Comparison of ENCODE assay signal across 8 cellular contexts in the genomic region with DNA sequence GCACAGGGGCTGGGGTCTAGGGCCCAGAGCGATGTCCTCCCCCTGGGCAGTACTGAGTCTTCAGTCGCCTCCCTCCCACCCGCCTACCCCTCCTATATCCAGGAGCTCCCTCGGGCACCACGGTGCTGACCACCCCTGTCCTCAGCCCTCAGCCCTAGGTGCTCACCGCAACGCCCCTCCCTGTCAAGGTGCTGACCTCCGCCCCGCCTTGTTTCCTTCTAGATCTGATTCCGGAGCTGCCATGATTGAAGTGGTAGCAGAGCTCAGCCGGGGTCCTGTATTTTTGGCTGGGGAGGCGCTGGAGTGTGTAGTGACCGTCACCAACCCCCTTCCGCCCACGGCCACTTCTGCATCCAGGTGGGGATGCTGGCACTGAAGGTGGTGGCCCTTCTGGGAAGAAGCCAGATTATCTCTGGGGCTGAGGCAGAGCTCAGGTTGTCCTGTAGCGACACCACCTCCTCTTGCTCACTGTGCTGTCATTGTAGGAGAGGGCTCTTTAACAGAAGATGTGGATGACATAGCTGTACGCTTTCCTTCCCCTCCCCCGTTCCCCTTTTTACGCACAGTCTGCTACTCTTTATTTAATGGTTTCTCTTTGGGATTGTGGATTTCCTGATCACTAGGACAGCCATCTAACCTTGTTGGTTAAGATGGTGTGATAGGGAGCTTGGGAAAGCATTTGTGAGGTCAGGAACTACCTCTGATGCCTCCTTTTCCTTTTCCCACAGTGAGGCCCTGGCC. TPM values are rescaled to one million over a fixed set of nuclear protein-coding genes. Genes with fewer than 3 reads are reported as not detected.
DNase-seq lines count a peak whose midpoint lies in the region; ATAC-seq and TF ChIP-seq lines count a peak whose summit lies in the region.

No MANE protein-coding gene starts in this region.

- H3K4me3 ChIP-seq in BJ (ENCODE audit: low read depth, low read length) (peak overlapping the region; percentile 65), WI38 (ENCODE audit: low read depth, low read length) (peak overlapping the region; percentile 70), coronary artery (peak overlapping the region; percentile 90)

- TF ChIP-seq CTCF in BJ (IDR thresholded peaks at IDR 0.05; ENCODE audit: insufficient read depth, low read depth, low read length): no peak
- TF ChIP-seq CTCF in WI38 (IDR thresholded peaks at IDR 0.05; ENCODE audit: low read depth, low read length): no peak
- no peak for TF ChIP-seq CTCF in coronary artery (IDR thresholded peaks at IDR 0.05)

- DNase-seq in BJ (ENCODE audit: low read depth) (no peak), coronary artery (ENCODE audit: low spot score) (no peak), lung microvascular endothelial cell (ENCODE audit: low read depth in 2 of 2) (peak; percentile 61 to 69), substantia nigra (lab: John Stamatoyannopoulos, UW) (peak in 5 of 49 donors; percentile 35 to 73 (median 52)), AG20443 (ENCODE audit: low spot score) (no peak)

- POLR2A ChIA-PET in BJ (lab: Charles Lee): interaction anchor here (0.6 kb wide), 1 partner anchor 59 kb away, joined by 3 read pairs; no protein-coding TSS in a partner anchor

- CTCF ChIA-PET in BJ (lab: Yijun Ruan, JAX): interaction anchor here (0.6 to 7.2 kb wide), 4 partner anchors 13 to 53 kb away, joined by 3 to 78 read pairs (median 8); no protein-coding TSS in a partner anchor

- peak; percentile 37 for ATAC-seq in GM19372 (IDR thresholded peaks at IDR 0.05; ENCODE audit: low read depth, unreplicated experiment)
- ATAC-seq in HG03442 (IDR thresholded peaks at IDR 0.05; ENCODE audit: unreplicated experiment): peak; percentile 23

- peak overlapping the region; percentile 93 to 97 for H3K27ac ChIP-seq in coronary artery
- H3K27ac ChIP-seq in substantia nigra (ENCODE audit: low read depth, low read length, poor library complexity, severe bottlenecking): peak overlapping the region; percentile 86

- no peaks in the 10 kb centered on the region for H3K27me3 ChIP-seq in BJ (ENCODE audit: control insufficient read depth, insufficient read depth, low read length)

- H3K36me3 ChIP-seq in BJ (ENCODE audit: control insufficient read depth, insufficient read depth, low read length): peaks cover 26% of the 10 kb centered on the region

RNA-seq across cellular contexts. Expression of a gene that starts 0.6 kb away (rescaled TPM):
- 17.4 and 19.7 TPM in 2 replicates for polyA plus RNA-seq in BJ (2011; rRNA removed)
- 16.5 and 20.0 TPM in 2 replicates for polyA minus RNA-seq in BJ (2011; rRNA and poly(A)+ RNA removed)
- 8.1 and 10.1 TPM in 2 replicates for total RNA-seq in lung microvascular endothelial cell

RNA-seq across cellular contexts. Expression of a gene that starts 0.7 kb away (rescaled TPM):
- 30.3 and 44.1 TPM in 2 replicates for polyA plus RNA-seq in BJ (2011; rRNA removed)
- 24.5 and 32.9 TPM in 2 replicates for polyA minus RNA-seq in BJ (2011; rRNA and poly(A)+ RNA removed)
- total RNA-seq in lung microvascular endothelial cell: 42.5 and 54.0 TPM in 2 replicates

RNA-seq across cellular contexts. Expression of a gene that starts 4.4 kb away (rescaled TPM):
- polyA plus RNA-seq in BJ (2011; rRNA removed): not detected in 2 replicates
- polyA minus RNA-seq in BJ (2011; rRNA and poly(A)+ RNA removed): not detected in 2 replicates
- total RNA-seq in lung microvascular endothelial cell: 60.9 and 61.5 TPM in 2 replicates

RNA-seq across cellular contexts. Expression of a gene that starts 17.2 kb away (rescaled TPM):
- 67.9 and 75.8 TPM in 2 replicates for polyA plus RNA-seq in BJ (2011; rRNA removed)
- polyA minus RNA-seq in BJ (2011; rRNA and poly(A)+ RNA removed): 43.3 and 58.6 TPM in 2 replicates
- 34.4 and 36.7 TPM in 2 replicates for total RNA-seq in lung microvascular endothelial cell

RNA-seq across cellular contexts. Expression of a gene that starts 17.7 kb away (rescaled TPM):
- 215 and 399 TPM in 2 replicates for polyA plus RNA-seq in BJ (2011; rRNA removed)
- 1,219 and 1,318 TPM in 2 replicates for polyA minus RNA-seq in BJ (2011; rRNA and poly(A)+ RNA removed)
- total RNA-seq in lung microvascular endothelial cell: 165 and 180 TPM in 2 replicates

Comparison
In these comparisons a context has a peak if more than half of its experiments do, and no peak if none do; other contexts are left out.
1. DNase-seq: peak in lung microvascular endothelial cell (2 of 2); none in BJ (single experiment), coronary artery (single experiment) and AG20443 (single experiment).
2. Peak in every context shown above with its lines, with median percentiles within 50 percentile points of each other: H3K4me3 ChIP-seq.